Comparison of ENCODE assay signal across 1 cellular context in genomic region chr10:95287281-95287680, GRCh38.
TF ChIP-seq lines count a peak whose summit lies in the region.

No MANE protein-coding gene starts in this region.

TF ChIP-seq in HepG2, 621 proteins besides CTCF, POLR2A, EP300 and RAD21 (continued from another document):
- TF ChIP-seq GPBP1L1 (CRISPR knock-in tag; IDR thresholded peaks at IDR 0.05) (no peak), ZNF782 (CRISPR knock-in tag; IDR thresholded peaks at IDR 0.05; ENCODE audit: borderline replicate concordance) (no peak), MBD4 (IDR thresholded peaks at IDR 0.05; ENCODE audit: borderline replicate concordance, low read length) (no peak), GMEB1 (CRISPR knock-in tag; IDR thresholded peaks at IDR 0.05; ENCODE audit: borderline replicate concordance) (no peak), ZNF660 (CRISPR knock-in tag; IDR thresholded peaks at IDR 0.05; ENCODE audit: borderline replicate concordance, low read depth) (no peak), AGO2 (optimal IDR thresholded peaks at IDR 0.05; ENCODE audit: low read depth, low read length) (no peak), ETV6 (CRISPR knock-in tag; conservative IDR thresholded peaks at IDR 0.05) (no peak), ZNF17 (CRISPR knock-in tag; IDR thresholded peaks at IDR 0.05) (no peak), HMGA1 (CRISPR knock-in tag; conservative IDR thresholded peaks at IDR 0.05) (no peak), ZNF564 (CRISPR knock-in tag; IDR thresholded peaks at IDR 0.05) (no peak), ZNF121 (CRISPR knock-in tag; IDR thresholded peaks at IDR 0.05) (no peak)
TF ChIP-seq in HepG2: peak in this region for 0.
